ENCODE assay signal across 8 cellular contexts in the genomic region with DNA sequence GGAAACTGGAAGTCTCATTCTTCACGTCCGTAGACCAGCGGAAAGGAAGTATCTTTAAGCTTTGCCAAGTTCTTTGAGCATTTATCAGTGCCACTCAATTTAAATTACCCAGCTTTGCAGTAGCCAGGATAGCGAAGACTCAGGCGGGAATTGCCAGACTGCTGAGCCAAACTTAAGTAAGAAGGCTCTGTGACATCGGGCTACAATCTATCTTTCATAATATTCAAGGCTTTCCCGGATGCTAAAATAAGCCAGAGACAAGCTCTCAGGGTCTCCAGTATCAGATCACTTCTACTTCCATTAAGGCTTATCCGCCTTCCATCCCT. TPM values are rescaled to one million over a fixed set of nuclear protein-coding genes. Genes with fewer than 3 reads are reported as not detected.
DNase-seq lines count a peak whose midpoint lies in the region; ATAC-seq and TF ChIP-seq lines count a peak whose summit lies in the region.

No MANE protein-coding gene starts in this region.

- DNase-seq in stomach: no peak
- DNase-seq in posterior cingulate gyrus: no peak
- DNase-seq in activated CD4-positive, alpha-beta T cell treated with anti-CD3 and anti-CD28 coated beads, Interleukin-2, amount 50 U/mL, for 1 hour: no peak
- DNase-seq in 8988T: no peak

- H3K36me3 Mint-ChIP-seq in activated naive CD8-positive, alpha-beta T cell: no peaks in the 10 kb centered on the region

- no peaks in the 10 kb centered on the region for H3K27me3 ChIP-seq in stomach

- peak overlapping the region; percentile 91 for H3K27ac Mint-ChIP-seq in activated naive CD8-positive, alpha-beta T cell

- no peaks in the 10 kb centered on the region for H3K9me3 Mint-ChIP-seq in activated naive CD8-positive, alpha-beta T cell (ENCODE audit: low read depth)

- peaks cover 0 to 25% (median 18%) of the 10 kb centered on the region in 4 donors for H3K36me3 ChIP-seq in stomach

- peak overlapping the region; percentile 94 for H3K4me3 Mint-ChIP-seq in activated naive CD8-positive, alpha-beta T cell

- peak; percentile 19 for ATAC-seq in GM19324 (IDR thresholded peaks at IDR 0.05; ENCODE audit: low FRiP score, unreplicated experiment)
- ATAC-seq in HG03066 (IDR thresholded peaks at IDR 0.05; ENCODE audit: low read depth, unreplicated experiment): peak; percentile 19

- no peak for TF ChIP-seq POLR2A in stomach (IDR thresholded peaks at IDR 0.05)

- H3K27me3 Mint-ChIP-seq in activated naive CD8-positive, alpha-beta T cell: no peaks in the 10 kb centered on the region

- intact Hi-C loops in stomach (cut with DNase I; ENCODE audit: low total_unique reads) (no loop called here), posterior cingulate gyrus (cut with DNase I) (loop anchor here (10.0 kb wide), 1 partner anchor 61 kb away; a partner anchor contains a TSS)

- WGBS in stomach, 5 donors: 1 to 3% (median 2%) methylated on average over 8 of the region's 8 CpGs

- no peak for TF ChIP-seq EP300 in stomach (IDR thresholded peaks at IDR 0.05)

- H3K4me3 ChIP-seq in iPS-18c (ENCODE audit: insufficient read depth, low read depth, low read length) (peak overlapping the region; percentile 63), stomach (peak overlapping the region; percentile 61 to 77 (median 70))

- H3K27ac ChIP-seq in stomach: peak overlapping the region; percentile 64 to 92 (median 86)

- peaks cover 0 to 24% (median 10%) of the 10 kb centered on the region in 4 donors for H3K4me1 ChIP-seq in stomach

- H3K9me3 ChIP-seq in iPS-18c (ENCODE audit: control insufficient read depth, insufficient read depth, low read length) (no peaks in the 10 kb centered on the region), stomach (no peaks in the 10 kb centered on the region)

- TF ChIP-seq CTCF in stomach (IDR thresholded peaks at IDR 0.05): no peak

- peaks cover 20% of the 10 kb centered on the region for H3K4me1 Mint-ChIP-seq in activated naive CD8-positive, alpha-beta T cell (ENCODE audit: low read depth)

RNA-seq across cellular contexts. Expression of a gene that starts 0.4 kb away (rescaled TPM):
- 10 to 100 TPM in 1 of 5 donors, 1 to 10 TPM in 1, under 1 TPM in 2, not detected in 1; 0.58 to 10.8 (median 3.4) TPM for total RNA-seq in stomach
- polyA plus RNA-seq in stomach: 1 to 10 TPM in 1 of 3 donors, under 1 TPM in 2; 0.31 to 1.1 (median 0.37) TPM
